ENCODE assay signal across 23 cellular contexts in genomic region chr2:47054036-47054555, GRCh38.
"Had no signal": no experiment of that assay in that cellular context is flagged by ENCODE, and none has a peak within 500 bp of the region (broad histone marks: within the 10 kb centered on the region; RNA-seq: fewer than 3 reads in every experiment).

No MANE protein-coding gene starts in this region.

- H3K9me3 ChIP-seq: esophagus squamous epithelium, heart left ventricle, mucosa of descending colon, thyroid gland had no signal

- H3K4me2 ChIP-seq: neural progenitor cell had no signal

- H3K27ac Mint-ChIP-seq: activated naive CD8-positive, alpha-beta T cell; activated T-helper 2 cell treated with anti-CD3 and anti-CD28 coated beads, Interferon-gamma antibody, Interleukin-2, Interleukin-4, amounts not matched to agents 10 μg/mL and 5 μg/mL and 100 μg/mL, durations not matched to agents 14 hours and 24 hours and 36 hours; neural progenitor cell; stimulated activated naive CD8-positive, alpha-beta T cell treated with anti-CD3 and anti-CD28 coated beads, Interleukin-15, Interleukin-2, amounts not matched to agents 100 ng/mL and 50 ng/mL, for 24 hours; T-helper 1 cell treated with Interleukin-12 subunit alpha and Interleukin-12 subunit beta and Interleukin-4 antibody, amounts not matched to agents 30 μg/mL and 1 μg/mL, for 36 hours had no signal

- H3K27me3 Mint-ChIP-seq: activated naive CD8-positive, alpha-beta T cell; naive B cell; stimulated activated naive CD8-positive, alpha-beta T cell treated with anti-CD3 and anti-CD28 coated beads, Interleukin-15, Interleukin-2, amounts not matched to agents 100 ng/mL and 50 ng/mL, for 24 hours had no signal

- H2AFZ ChIP-seq: neural progenitor cell had no signal

- H3K4me3 ChIP-seq: dorsolateral prefrontal cortex, esophagus squamous epithelium, heart left ventricle, mucosa of descending colon, neural progenitor cell, thyroid gland had no signal

- H3K9me3 Mint-ChIP-seq: activated T-cell treated with anti-CD3 and anti-CD28 coated beads, Interleukin-2, amount 50 U/mL, for 4 hours; activated T-helper 2 cell treated with anti-CD3 and anti-CD28 coated beads, Interferon-gamma antibody, Interleukin-2, Interleukin-4, amounts not matched to agents 10 μg/mL and 5 μg/mL and 100 μg/mL, durations not matched to agents 14 hours and 24 hours and 36 hours; naive B cell; neural progenitor cell; stimulated activated naive CD8-positive, alpha-beta T cell treated with anti-CD3 and anti-CD28 coated beads, Interleukin-15, Interleukin-2, amounts not matched to agents 100 ng/mL and 50 ng/mL, for 24 hours; T-helper 1 cell treated with Interleukin-12 subunit alpha and Interleukin-12 subunit beta and Interleukin-4 antibody, amounts not matched to agents 30 μg/mL and 1 μg/mL, for 36 hours had no signal

- DNase-seq: activated CD4-positive, alpha-beta T cell treated with anti-CD3 and anti-CD28 coated beads for 4 hours; activated CD4-positive, alpha-beta T cell treated with anti-CD3 and anti-CD28 coated beads, Interleukin-2, amount 50 U/mL, for 48 hours; activated CD4-positive, CD25-positive, alpha-beta regulatory T cell; activated CD8-positive, alpha-beta memory T cell treated with anti-CD3 and anti-CD28 coated beads, Interleukin-2, amount 50 U/mL, for 48 hours; activated naive CD4-positive, alpha-beta T cell; activated T-cell treated with anti-CD3 and anti-CD28 coated beads, Interleukin-2, amount 50 U/mL, for 4 hours; central memory CD4-positive, alpha-beta T cell; dorsolateral prefrontal cortex; esophagus squamous epithelium; heart left ventricle; left colon; mesendoderm; mucosa of descending colon; naive B cell; posterior cingulate gyrus; stimulated activated CD4-positive, alpha-beta T cell treated with anti-CD3 and anti-CD28 coated beads, Interleukin-12 subunit alpha, Interleukin-12 subunit beta, amount 100 ng/mL, for 4 hours; substantia nigra; thyroid gland had no signal

- H3K4me3 Mint-ChIP-seq: activated naive CD8-positive, alpha-beta T cell; activated T-cell treated with anti-CD3 and anti-CD28 coated beads, Interleukin-2, amount 50 U/mL, for 4 hours; neural progenitor cell; stimulated activated naive CD8-positive, alpha-beta T cell treated with anti-CD3 and anti-CD28 coated beads, Interleukin-15, Interleukin-2, amounts not matched to agents 100 ng/mL and 50 ng/mL, for 24 hours; T-helper 1 cell treated with Interleukin-12 subunit alpha and Interleukin-12 subunit beta and Interleukin-4 antibody, amounts not matched to agents 30 μg/mL and 1 μg/mL, for 36 hours had no signal

- H3K9ac ChIP-seq: neural progenitor cell had no signal

- H3K27me3 ChIP-seq: dorsolateral prefrontal cortex, esophagus squamous epithelium, heart left ventricle, neural progenitor cell, thyroid gland had no signal

- H3K36me3 ChIP-seq: neural progenitor cell had no signal

- H3K27ac ChIP-seq: neural progenitor cell, thyroid gland had no signal
